16 cellular contexts compared by ENCODE assay signal in genomic region chr11:59154585-59154984, GRCh38. TPM values are rescaled to one million over a fixed set of nuclear protein-coding genes. Genes with fewer than 3 reads are reported as not detected.
DNase-seq lines count a peak whose midpoint lies in the region; ATAC-seq and TF ChIP-seq lines count a peak whose summit lies in the region.
"Had no signal": no experiment of that assay in that cellular context is flagged by ENCODE, and none has a peak within 500 bp of the region (broad histone marks: within the 10 kb centered on the region; RNA-seq: fewer than 3 reads in every experiment).

No MANE protein-coding gene starts in this region.

- TF ChIP-seq POLR2A in NB4 (IDR thresholded peaks at IDR 0.05; ENCODE audit: extremely low read depth, insufficient read length) = no peak

- peaks cover 4% of the 10 kb centered on the region for H3K79me2 ChIP-seq in hepatocyte

- no peak for ATAC-seq in HG03159 (IDR thresholded peaks at IDR 0.05; ENCODE audit: unreplicated experiment)
- no peak for ATAC-seq in GM18907 (IDR thresholded peaks at IDR 0.05; ENCODE audit: unreplicated experiment)
- ATAC-seq: GM23338, Right ventricle myocardium inferior had no signal

- H2AFZ ChIP-seq in hepatocyte = no peak overlapping the region
- H2AFZ ChIP-seq: GM23338 had no signal

- peak overlapping the region; percentile 62 for H3K27ac ChIP-seq in hepatocyte
- H3K27ac ChIP-seq: BLaER1 treated with 17β-estradiol and CSF1 and Interleukin-3, amounts not matched to agents 10 nM and 100 nM; SK-N-MC had no signal

- no peaks in the 10 kb centered on the region for H3K4me1 ChIP-seq in hepatocyte (ENCODE audit: insufficient read depth)

- no peaks in the 10 kb centered on the region for H3K36me3 ChIP-seq in hepatocyte (replicated peaks; ENCODE audit: insufficient read depth, low read depth)

- WGBS in hepatocyte (ENCODE audit: low lambda C conversion rate, missing lambda C conversion rate) = 43% methylated on average over 5 of the region's 5 CpGs

- H3K4me3 ChIP-seq in NB4 (ENCODE audit: low read depth, low read length) (no peak overlapping the region), hepatocyte (no peak overlapping the region)
- H3K4me3 ChIP-seq: BLaER1 treated with 17β-estradiol and CSF1 and Interleukin-3, amounts not matched to agents 10 nM and 100 nM; GM23338; SK-N-MC had no signal

- H3K9me3 ChIP-seq in hepatocyte (ENCODE audit: low read depth) = no peaks in the 10 kb centered on the region
- H3K9me3 ChIP-seq: BLaER1 treated with 17β-estradiol and CSF1 and Interleukin-3, amounts not matched to agents 10 nM and 100 nM had no signal

- H3K9me2 ChIP-seq in hepatocyte (replicated peaks; ENCODE audit: insufficient read depth) = no peaks in the 10 kb centered on the region

- no peak for TF ChIP-seq CTCF in NB4 (IDR thresholded peaks at IDR 0.05; ENCODE audit: low read depth, low read length)
- TF ChIP-seq CTCF in hepatocyte (IDR thresholded peaks at IDR 0.05; ENCODE audit: poor library complexity) = no peak

- no peaks in the 10 kb centered on the region for H3K27me3 ChIP-seq in hepatocyte
- H3K27me3 ChIP-seq: BLaER1 treated with 17β-estradiol and CSF1 and Interleukin-3, amounts not matched to agents 10 nM and 100 nM had no signal

- peak overlapping the region; percentile 48 for H3K4me2 ChIP-seq in hepatocyte
- H3K4me2 ChIP-seq: BLaER1 treated with 17β-estradiol and CSF1 and Interleukin-3, amounts not matched to agents 10 nM and 100 nM; GM23338 had no signal

- no peaks in the 10 kb centered on the region for H4K20me1 ChIP-seq in hepatocyte (ENCODE audit: insufficient read depth, poor library complexity, severe bottlenecking)

- DNase-seq in HCEC 1CT (peak; percentile 17), NB4 (ENCODE audit: low read depth) (peak; percentile 9), hepatocyte (ENCODE audit: low spot score) (peak; percentile 32), NCI-H2171 (lab: John Stamatoyannopoulos, UW) (no peak)
- no peak for DNase-seq in activated CD4-positive, CD25-positive, alpha-beta regulatory T cell (lab: John Stamatoyannopoulos, UW)
- DNase-seq: DMS53, Karpas-422, MV-4-11, NCI-H748 treated with DMSO at 0.1 percent for 48 hours, T-helper 1 cell had no signal

RNA-seq across cellular contexts. Expression of gene FAM111A, which starts 11.9 kb away (rescaled TPM):
- 36.8 and 43.2 TPM in 2 replicates for total RNA-seq in hepatocyte
- 16.8 and 20.0 TPM in 2 replicates for polyA plus RNA-seq in hepatocyte

RNA-seq across cellular contexts. Expression of gene DTX4, which starts 17.3 kb away (rescaled TPM):
- 26.2 and 27.5 TPM in 2 replicates for total RNA-seq in hepatocyte
- polyA plus RNA-seq in hepatocyte = 13.6 and 15.4 TPM in 2 replicates

RNA-seq across cellular contexts. Expression of gene FAM111B, which starts 47.5 kb away (rescaled TPM):
- total RNA-seq in hepatocyte = 4.2 and 5.4 TPM in 2 replicates
- 1.8 and 2.2 TPM in 2 replicates for polyA plus RNA-seq in hepatocyte

RNA-seq across cellular contexts. Expression of gene MPEG1, which starts 58.1 kb away (rescaled TPM):
- total RNA-seq in hepatocyte = 0.04 and 0.57 TPM in 2 replicates
- not detected in 2 replicates for polyA plus RNA-seq in hepatocyte
- total RNA-seq: GM23338 had no signal
- polyA plus RNA-seq: GM23338 had no signal

Comparison
In these comparisons a context has a peak if more than half of its experiments do, and no peak if none do; other contexts are left out.
1. DNase-seq: peak in HCEC 1CT (single experiment), NB4 (single experiment) and hepatocyte (single experiment); none in activated CD4-positive, CD25-positive, alpha-beta regulatory T cell (0 of 4) and NCI-H2171 (single experiment).